In genomic region chr6:88565409-88565811, GRCh38 we compare ENCODE assay signal across 32 cellular contexts.
"Had no signal": no experiment of that assay in that cellular context is flagged by ENCODE, and none has a peak within 500 bp of the region (broad histone marks: within the 10 kb centered on the region; RNA-seq: fewer than 3 reads in every experiment).

No MANE protein-coding gene starts in this region.

- H3K36me3 ChIP-seq: cardiac muscle cell, colonic mucosa, heart left ventricle, thoracic aorta, vagina had no signal

- H3K27me3 Mint-ChIP-seq: stimulated activated naive CD8-positive, alpha-beta T cell treated with anti-CD3 and anti-CD28 coated beads, Interleukin-15, Interleukin-2, amounts not matched to agents 100 ng/mL and 50 ng/mL, for 24 hours had no signal

- H3K27me3 ChIP-seq: body of pancreas, cardiac muscle cell, colonic mucosa, dorsolateral prefrontal cortex, heart left ventricle, vagina had no signal

- ATAC-seq: activated T-cell treated with anti-CD3 and anti-CD28 coated beads, Interleukin-2, amount 50 U/mL, for 72 hours; body of pancreas; heart left ventricle; left colon; naive thymus-derived CD4-positive, alpha-beta T cell; right cardiac atrium; stimulated activated effector memory CD8-positive, alpha-beta T cell treated with anti-CD3 and anti-CD28 coated beads, Interleukin-12 subunit alpha, Interleukin-12 subunit beta, amount 100 ng/mL, for 72 hours; T-cell had no signal

- H3K9me3 Mint-ChIP-seq: stimulated activated effector memory CD8-positive, alpha-beta T cell treated with anti-CD3 and anti-CD28 coated beads, Interleukin-12 subunit alpha, Interleukin-12 subunit beta, amount 100 ng/mL, for 72 hours had no signal

- DNase-seq: activated CD4-positive, alpha-beta T cell treated with anti-CD3 and anti-CD28 coated beads for 4 hours; activated CD4-positive, alpha-beta T cell treated with anti-CD3 and anti-CD28 coated beads, Interleukin-2, amount 50 U/mL, for 4 hours; activated CD4-positive, CD25-positive, alpha-beta regulatory T cell; activated naive CD4-positive, alpha-beta T cell; activated T-cell treated with anti-CD3 and anti-CD28 coated beads for 4 hours; activated T-cell treated with anti-CD3 and anti-CD28 coated beads, Interleukin-2, amount 50 U/mL, for 72 hours; anterior cingulate cortex; body of pancreas; cerebellar nuclear complex; colonic mucosa; dorsolateral prefrontal cortex; effector memory CD4-positive, alpha-beta T cell; foreskin fibroblast; heart left ventricle; hypothalamus; immature natural killer cell; kidney; left colon; midbrain; naive thymus-derived CD4-positive, alpha-beta T cell; occipital lobe; right cardiac atrium; stimulated activated CD4-positive, alpha-beta T cell treated with anti-CD3 and anti-CD28 coated beads, Interleukin-12 subunit alpha, Interleukin-12 subunit beta, amount 100 ng/mL, for 4 hours; stimulated activated CD4-positive, alpha-beta T cell treated with anti-CD3 and anti-CD28 coated beads, Interleukin-4, amount 100 ng/mL, for 24 hours; T-cell had no signal

- H3K27ac Mint-ChIP-seq: activated naive CD8-positive, alpha-beta T cell; activated T-cell treated with anti-CD3 and anti-CD28 coated beads, Interleukin-2, amount 50 U/mL, for 72 hours; immature natural killer cell; naive thymus-derived CD4-positive, alpha-beta T cell; stimulated activated effector memory CD8-positive, alpha-beta T cell treated with anti-CD3 and anti-CD28 coated beads, Interleukin-12 subunit alpha, Interleukin-12 subunit beta, amount 100 ng/mL, for 72 hours; stimulated activated naive CD8-positive, alpha-beta T cell treated with anti-CD3 and anti-CD28 coated beads, Interleukin-15, Interleukin-2, amounts not matched to agents 100 ng/mL and 50 ng/mL, for 24 hours; T-cell; type B pancreatic cell had no signal

- H3K36me3 Mint-ChIP-seq: activated naive CD8-positive, alpha-beta T cell; stimulated activated effector memory CD8-positive, alpha-beta T cell treated with anti-CD3 and anti-CD28 coated beads, Interleukin-12 subunit alpha, Interleukin-12 subunit beta, amount 100 ng/mL, for 72 hours; T-cell; type B pancreatic cell had no signal

- H3K27ac ChIP-seq: body of pancreas, cardiac muscle cell, colonic mucosa, dorsolateral prefrontal cortex, heart left ventricle, thoracic aorta, vagina had no signal

- H3K4me1 Mint-ChIP-seq: immature natural killer cell; stimulated activated effector memory CD8-positive, alpha-beta T cell treated with anti-CD3 and anti-CD28 coated beads, Interleukin-12 subunit alpha, Interleukin-12 subunit beta, amount 100 ng/mL, for 72 hours had no signal

- H3K4me3 ChIP-seq: body of pancreas, cardiac muscle cell, colonic mucosa, dorsolateral prefrontal cortex, heart left ventricle, thoracic aorta, vagina had no signal

- H3K4me3 Mint-ChIP-seq: activated naive CD8-positive, alpha-beta T cell; activated T-cell treated with anti-CD3 and anti-CD28 coated beads, Interleukin-2, amount 50 U/mL, for 72 hours; immature natural killer cell; naive thymus-derived CD4-positive, alpha-beta T cell; stimulated activated effector memory CD8-positive, alpha-beta T cell treated with anti-CD3 and anti-CD28 coated beads, Interleukin-12 subunit alpha, Interleukin-12 subunit beta, amount 100 ng/mL, for 72 hours; stimulated activated naive CD8-positive, alpha-beta T cell treated with anti-CD3 and anti-CD28 coated beads, Interleukin-15, Interleukin-2, amounts not matched to agents 100 ng/mL and 50 ng/mL, for 24 hours; T-cell; type B pancreatic cell had no signal

- H3K4me1 ChIP-seq: body of pancreas, colonic mucosa, vagina had no signal

- H3K9me3 ChIP-seq: colonic mucosa, thoracic aorta, vagina had no signal
